ENCODE assay signal across 2 cellular contexts in the genomic region with DNA sequence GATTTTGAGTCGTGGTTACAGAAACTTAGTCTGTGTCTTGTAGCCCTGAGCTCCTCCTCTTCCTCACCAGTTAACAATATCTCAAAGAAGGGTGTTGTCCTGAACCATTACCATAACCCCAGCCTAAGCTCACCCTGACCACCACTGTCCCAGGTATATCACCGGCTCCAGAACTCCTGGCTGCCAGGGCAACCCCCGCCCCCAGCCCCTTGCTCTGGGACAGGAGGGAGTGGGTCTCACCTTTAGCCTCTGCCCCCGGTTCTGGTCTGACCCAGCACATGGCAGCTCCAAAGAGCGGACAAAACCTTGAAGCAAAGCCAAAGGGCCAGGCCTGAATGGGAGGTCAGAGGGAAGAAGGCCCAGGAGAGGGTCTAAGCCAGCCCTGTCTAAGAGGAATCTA.
A peak's percentile ranks its signal among the peaks of the same experiment; 100 is the strongest.
TF ChIP-seq lines count a peak whose summit lies in the region.

No MANE protein-coding gene starts in this region.

TF ChIP-seq in A549, 52 proteins besides CTCF, POLR2A, EP300 and RAD21:
- no peak for TF ChIP-seq ZSCAN20 (CRISPR knock-in tag; IDR thresholded peaks at IDR 0.05)
- TF ChIP-seq ESRRA (IDR thresholded peaks at IDR 0.05; ENCODE audit: borderline replicate concordance, low read length) = no peak
- TF ChIP-seq NR3C1 (IDR thresholded peaks at IDR 0.05) = no peak
- no peak for TF ChIP-seq ZFP36 (IDR thresholded peaks at IDR 0.05; ENCODE audit: borderline replicate concordance, partially characterized antibody)
- TF ChIP-seq HEYL (CRISPR knock-in tag; IDR thresholded peaks at IDR 0.05) = no peak
- no peak for TF ChIP-seq ZC3H11A (IDR thresholded peaks at IDR 0.05)
- no peak for TF ChIP-seq POLR2AphosphoS2 (conservative IDR thresholded peaks at IDR 0.05; ENCODE audit: low read length)
- no peak for TF ChIP-seq CHD4 (IDR thresholded peaks at IDR 0.05; ENCODE audit: borderline replicate concordance)
- TF ChIP-seq, protein P1, sequence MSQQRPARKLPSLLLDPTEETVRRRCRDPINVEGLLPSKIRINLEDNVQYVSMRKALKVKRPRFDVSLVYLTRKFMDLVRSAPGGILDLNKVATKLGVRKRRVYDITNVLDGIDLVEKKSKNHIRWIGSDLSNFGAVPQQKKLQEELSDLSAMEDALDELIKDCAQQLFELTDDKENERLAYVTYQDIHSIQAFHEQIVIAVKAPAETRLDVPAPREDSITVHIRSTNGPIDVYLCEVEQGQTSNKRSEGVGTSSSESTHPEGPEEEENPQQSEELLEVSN (IDR thresholded peaks at IDR 0.05; ENCODE audit: borderline replicate concordance, low read depth) = no peak
- TF ChIP-seq CBX2 (IDR thresholded peaks at IDR 0.05; ENCODE audit: borderline replicate concordance, low read depth) = no peak
- TF ChIP-seq, protein P2, sequence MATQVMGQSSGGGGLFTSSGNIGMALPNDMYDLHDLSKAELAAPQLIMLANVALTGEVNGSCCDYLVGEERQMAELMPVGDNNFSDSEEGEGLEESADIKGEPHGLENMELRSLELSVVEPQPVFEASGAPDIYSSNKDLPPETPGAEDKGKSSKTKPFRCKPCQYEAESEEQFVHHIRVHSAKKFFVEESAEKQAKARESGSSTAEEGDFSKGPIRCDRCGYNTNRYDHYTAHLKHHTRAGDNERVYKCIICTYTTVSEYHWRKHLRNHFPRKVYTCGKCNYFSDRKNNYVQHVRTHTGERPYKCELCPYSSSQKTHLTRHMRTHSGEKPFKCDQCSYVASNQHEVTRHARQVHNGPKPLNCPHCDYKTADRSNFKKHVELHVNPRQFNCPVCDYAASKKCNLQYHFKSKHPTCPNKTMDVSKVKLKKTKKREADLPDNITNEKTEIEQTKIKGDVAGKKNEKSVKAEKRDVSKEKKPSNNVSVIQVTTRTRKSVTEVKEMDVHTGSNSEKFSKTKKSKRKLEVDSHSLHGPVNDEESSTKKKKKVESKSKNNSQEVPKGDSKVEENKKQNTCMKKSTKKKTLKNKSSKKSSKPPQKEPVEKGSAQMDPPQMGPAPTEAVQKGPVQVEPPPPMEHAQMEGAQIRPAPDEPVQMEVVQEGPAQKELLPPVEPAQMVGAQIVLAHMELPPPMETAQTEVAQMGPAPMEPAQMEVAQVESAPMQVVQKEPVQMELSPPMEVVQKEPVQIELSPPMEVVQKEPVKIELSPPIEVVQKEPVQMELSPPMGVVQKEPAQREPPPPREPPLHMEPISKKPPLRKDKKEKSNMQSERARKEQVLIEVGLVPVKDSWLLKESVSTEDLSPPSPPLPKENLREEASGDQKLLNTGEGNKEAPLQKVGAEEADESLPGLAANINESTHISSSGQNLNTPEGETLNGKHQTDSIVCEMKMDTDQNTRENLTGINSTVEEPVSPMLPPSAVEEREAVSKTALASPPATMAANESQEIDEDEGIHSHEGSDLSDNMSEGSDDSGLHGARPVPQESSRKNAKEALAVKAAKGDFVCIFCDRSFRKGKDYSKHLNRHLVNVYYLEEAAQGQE (IDR thresholded peaks at IDR 0.05) = no peak

TF ChIP-seq in WTC11, 78 proteins besides CTCF, POLR2A, EP300 and RAD21:
- TF ChIP-seq, protein P3, sequence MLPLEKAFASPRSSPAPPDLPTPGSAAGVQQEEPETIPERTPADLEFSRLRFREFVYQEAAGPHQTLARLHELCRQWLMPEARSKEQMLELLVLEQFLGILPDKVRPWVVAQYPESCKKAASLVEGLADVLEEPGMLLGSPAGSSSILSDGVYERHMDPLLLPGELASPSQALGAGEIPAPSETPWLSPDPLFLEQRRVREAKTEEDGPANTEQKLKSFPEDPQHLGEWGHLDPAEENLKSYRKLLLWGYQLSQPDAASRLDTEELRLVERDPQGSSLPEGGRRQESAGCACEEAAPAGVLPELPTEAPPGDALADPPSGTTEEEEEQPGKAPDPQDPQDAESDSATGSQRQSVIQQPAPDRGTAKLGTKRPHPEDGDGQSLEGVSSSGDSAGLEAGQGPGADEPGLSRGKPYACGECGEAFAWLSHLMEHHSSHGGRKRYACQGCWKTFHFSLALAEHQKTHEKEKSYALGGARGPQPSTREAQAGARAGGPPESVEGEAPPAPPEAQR (CRISPR knock-in tag; IDR thresholded peaks at IDR 0.05) = no peak
- peak; percentile 25; the same call in 1 of the 2 replicates for TF ChIP-seq GABPB1 (CRISPR knock-in tag; IDR thresholded peaks at IDR 0.05)
